Comparison of ENCODE assay signal across 21 cellular contexts in genomic region chr2:168729455-168729854, GRCh38.
"Had no signal": no experiment of that assay in that cellular context is flagged by ENCODE, and none has a peak within 500 bp of the region (broad histone marks: within the 10 kb centered on the region; RNA-seq: fewer than 3 reads in every experiment).

No MANE protein-coding gene starts in this region.

- H3K27ac ChIP-seq: brain microvascular endothelial cell, SJSA1 had no signal

- H3K36me3 ChIP-seq: brain microvascular endothelial cell, SJSA1 had no signal

- H3K9me3 ChIP-seq: SJSA1 had no signal

- H3K27me3 ChIP-seq: brain microvascular endothelial cell, SJSA1 had no signal

- ATAC-seq: activated CD4-positive, CD25-positive, alpha-beta regulatory T cell treated with anti-CD3 and anti-CD28 coated beads, Interleukin-2, amount 50 U/mL, for 24 hours; activated CD8-positive, alpha-beta T cell treated with anti-CD3 and anti-CD28 coated beads for 36 hours; activated T-cell treated with anti-CD3 and anti-CD28 coated beads, Interleukin-2, amount 50 U/mL, for 72 hours had no signal

- H3K4me1 ChIP-seq: SJSA1 had no signal

- DNase-seq: activated CD4-positive, alpha-beta T cell treated with anti-CD3 and anti-CD28 coated beads for 4 hours; activated CD8-positive, alpha-beta memory T cell treated with anti-CD3 and anti-CD28 coated beads, Interleukin-2, amount 50 U/mL, for 4 hours; activated CD8-positive, alpha-beta T cell treated with anti-CD3 and anti-CD28 coated beads for 36 hours; activated gamma-delta T cell treated with Interleukin-2 at 50 U/mL for 16 hours; activated naive CD4-positive, alpha-beta T cell treated with anti-CD3 and anti-CD28 coated beads, Interleukin-2, amount 10 ng/mL, durations not matched to agents 7 days and 5 days; activated naive CD8-positive, alpha-beta T cell treated with anti-CD3 and anti-CD28 coated beads for 36 hours; activated T-cell treated with anti-CD3 and anti-CD28 coated beads, Interleukin-2, amount 50 U/mL, for 72 hours; brain microvascular endothelial cell; Kasumi-1; KBM-7; NCI-H1105 treated with DMSO at 0.1 percent for 48 hours; NCI-H1436 treated with DMSO at 0.1 percent for 48 hours; NCI-H187; NCI-H2081; NCI-H2171; NCI-H510A; NCI-H526 treated with DMSO at 0.1 percent for 48 hours; NCI-H82; SW 1271 had no signal

- H3K4me3 ChIP-seq: SJSA1 had no signal
